In the genomic region with DNA sequence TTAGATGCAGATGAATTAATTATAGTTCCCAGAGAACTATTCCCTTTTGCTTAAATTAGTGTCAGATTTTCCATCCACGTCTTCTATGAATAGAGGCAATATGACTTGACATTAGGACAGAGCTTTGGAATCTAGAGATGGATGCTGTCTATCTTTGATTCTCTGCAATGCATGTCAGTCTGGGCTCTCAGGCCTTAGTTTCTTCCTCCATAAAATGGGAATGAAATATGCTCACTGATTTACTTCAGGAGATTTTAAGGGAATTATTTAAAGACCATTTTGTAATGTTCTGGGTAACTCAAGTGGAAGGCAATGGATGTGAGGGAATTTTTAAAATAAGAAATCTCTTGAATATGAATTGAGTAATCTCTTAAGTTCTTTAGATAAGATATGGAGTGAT, we compare ENCODE assay signal across 37 cellular contexts.
"Had no signal": no experiment of that assay in that cellular context is flagged by ENCODE, and none has a peak within 500 bp of the region (broad histone marks: within the 10 kb centered on the region; RNA-seq: fewer than 3 reads in every experiment).

No MANE protein-coding gene starts in this region.

- DNase-seq: activated B cell treated with CpG ODN at 0.5 μM for 24 hours; activated CD4-positive, alpha-beta memory T cell treated with anti-CD3 and anti-CD28 coated beads for 36 hours; activated CD4-positive, alpha-beta T cell treated with anti-CD3 and anti-CD28 coated beads for 4 hours; activated CD4-positive, alpha-beta T cell treated with anti-CD3 and anti-CD28 coated beads, Interleukin-2, amount 10 ng/mL, durations not matched to agents 24 days and 14 days; activated CD4-positive, alpha-beta T cell treated with anti-CD3 and anti-CD28 coated beads, Interleukin-2, amount 50 U/mL, for 1 hour; activated CD4-positive, alpha-beta T cell treated with anti-CD3 and anti-CD28 coated beads, Interleukin-2, amount 50 U/mL, for 4 hours; activated CD4-positive, CD25-positive, alpha-beta regulatory T cell treated with anti-CD3 and anti-CD28 coated beads, Interleukin-2, amount 50 U/mL, for 72 hours; activated CD8-positive, alpha-beta memory T cell treated with anti-CD3 and anti-CD28 coated beads, Interleukin-2, amount 50 U/mL, for 4 hours; activated CD8-positive, alpha-beta T cell treated with anti-CD3 and anti-CD28 coated beads for 36 hours; activated effector memory CD4-positive, alpha-beta T cell treated with Interleukin-2 at 50 U/mL for 16 hours; activated gamma-delta T cell; activated naive CD4-positive, alpha-beta T cell; activated naive CD4-positive, alpha-beta T cell treated with anti-CD3 and anti-CD28 coated beads for 36 hours; activated naive CD4-positive, alpha-beta T cell treated with anti-CD3 and anti-CD28 coated beads, Interleukin-2, amount 50 U/mL, for 16 hours; activated naive CD8-positive, alpha-beta T cell treated with anti-CD3 and anti-CD28 coated beads for 36 hours; activated T-cell treated with anti-CD3 and anti-CD28 coated beads for 4 hours; activated T-cell treated with anti-CD3 and anti-CD28 coated beads, Interleukin-2, amount 50 U/mL, for 1 hour; activated T-cell treated with anti-CD3 and anti-CD28 coated beads, Interleukin-2, amount 50 U/mL, for 4 hours; activated T-cell treated with anti-CD3 and anti-CD28 coated beads, Interleukin-2, amount 50 U/mL, for 72 hours; adrenal gland; amygdala; anterior cingulate cortex; caudate nucleus; cerebellar nuclear complex; T-helper 1 cell; T-helper 2 cell; T-helper 9 cell had no signal

- H3K27ac ChIP-seq: adrenal gland, ascending aorta, cardiac muscle cell had no signal

- H3K36me3 ChIP-seq: cardiac muscle cell had no signal

- ATAC-seq: activated CD8-positive, alpha-beta T cell treated with anti-CD3 and anti-CD28 coated beads for 36 hours; activated naive CD4-positive, alpha-beta T cell treated with anti-CD3 and anti-CD28 coated beads, Interleukin-2, amount 50 U/mL, for 72 hours; activated T-cell treated with anti-CD3 and anti-CD28 coated beads, Interleukin-2, amount 50 U/mL, for 4 hours; activated T-cell treated with anti-CD3 and anti-CD28 coated beads, Interleukin-2, amount 50 U/mL, for 72 hours had no signal

- H3K4me3 ChIP-seq: adrenal gland, ascending aorta, cardiac muscle cell had no signal

- FAIRE-seq: bronchial epithelial cell had no signal

- H3K27ac Mint-ChIP-seq: activated B cell treated with CpG ODN at 0.5 μM for 24 hours; activated CD4-positive, alpha-beta memory T cell treated with anti-CD3 and anti-CD28 coated beads for 36 hours; activated CD4-positive, alpha-beta T cell treated with anti-CD3 and anti-CD28 coated beads, Interleukin-2, amount 10 ng/mL, durations not matched to agents 24 days and 14 days; activated CD8-positive, alpha-beta T cell treated with anti-CD3 and anti-CD28 coated beads for 36 hours; activated naive CD4-positive, alpha-beta T cell treated with anti-CD3 and anti-CD28 coated beads for 36 hours; activated naive CD4-positive, alpha-beta T cell treated with anti-CD3 and anti-CD28 coated beads, Interleukin-2, amount 50 U/mL, for 72 hours; activated naive CD8-positive, alpha-beta T cell treated with anti-CD3 and anti-CD28 coated beads for 36 hours; activated T-cell treated with anti-CD3 and anti-CD28 coated beads, Interleukin-2, amount 50 U/mL, for 72 hours; activated T-helper 1 cell treated with anti-CD3 and anti-CD28 coated beads, Interleukin-12 subunit alpha, Interleukin-12 subunit beta, Interleukin-2, Interleukin-4 antibody, amounts not matched to agents 30 ng/mL and 10 ng/mL and 1 ng/mL, durations not matched to agents 14 hours and 24 hours and 36 hours; activated T-helper 2 cell treated with anti-CD3 and anti-CD28 coated beads, Interferon-gamma antibody, Interleukin-2, Interleukin-4, amounts not matched to agents 10 μg/mL and 5 μg/mL and 100 μg/mL, durations not matched to agents 14 hours and 24 hours and 36 hours; brain; T-helper 1 cell treated with Interleukin-12 subunit alpha and Interleukin-12 subunit beta and Interleukin-4 antibody, amounts not matched to agents 30 μg/mL and 1 μg/mL, for 36 hours; T-helper 2 cell treated with Interferon-gamma antibody and Interleukin-4, amounts not matched to agents 5 μg/mL and 100 μg/mL, for 36 hours had no signal

- H3K9me3 Mint-ChIP-seq: activated CD4-positive, alpha-beta memory T cell treated with anti-CD3 and anti-CD28 coated beads for 36 hours; activated CD8-positive, alpha-beta T cell treated with anti-CD3 and anti-CD28 coated beads for 36 hours; activated T-cell treated with anti-CD3 and anti-CD28 coated beads, Interleukin-2, amount 50 U/mL, for 72 hours; activated T-helper 1 cell treated with anti-CD3 and anti-CD28 coated beads, Interleukin-12 subunit alpha, Interleukin-12 subunit beta, Interleukin-2, Interleukin-4 antibody, amounts not matched to agents 30 ng/mL and 10 ng/mL and 1 ng/mL, durations not matched to agents 14 hours and 24 hours and 36 hours; T-helper 2 cell treated with Interferon-gamma antibody and Interleukin-4, amounts not matched to agents 5 μg/mL and 100 μg/mL, for 36 hours had no signal

- H3K4me1 Mint-ChIP-seq: activated naive CD8-positive, alpha-beta T cell treated with anti-CD3 and anti-CD28 coated beads for 36 hours; brain; central memory CD8-positive, alpha-beta T cell had no signal

- H3K4me1 ChIP-seq: ascending aorta had no signal

- H3K27me3 Mint-ChIP-seq: activated B cell treated with CpG ODN at 0.5 μM for 24 hours; activated CD4-positive, alpha-beta memory T cell treated with anti-CD3 and anti-CD28 coated beads for 36 hours; activated CD4-positive, alpha-beta T cell treated with anti-CD3 and anti-CD28 coated beads, Interleukin-2, amount 10 ng/mL, durations not matched to agents 24 days and 14 days; activated CD8-positive, alpha-beta T cell treated with anti-CD3 and anti-CD28 coated beads for 36 hours; brain; central memory CD8-positive, alpha-beta T cell had no signal

- H3K4me3 Mint-ChIP-seq: activated B cell treated with CpG ODN at 0.5 μM for 24 hours; activated CD4-positive, alpha-beta memory T cell treated with anti-CD3 and anti-CD28 coated beads for 36 hours; activated CD4-positive, alpha-beta T cell treated with anti-CD3 and anti-CD28 coated beads, Interleukin-2, amount 10 ng/mL, durations not matched to agents 24 days and 14 days; activated CD8-positive, alpha-beta T cell treated with anti-CD3 and anti-CD28 coated beads for 36 hours; activated naive CD4-positive, alpha-beta T cell treated with anti-CD3 and anti-CD28 coated beads for 36 hours; activated naive CD8-positive, alpha-beta T cell treated with anti-CD3 and anti-CD28 coated beads for 36 hours; activated T-cell treated with anti-CD3 and anti-CD28 coated beads, Interleukin-2, amount 50 U/mL, for 4 hours; activated T-cell treated with anti-CD3 and anti-CD28 coated beads, Interleukin-2, amount 50 U/mL, for 72 hours; activated T-helper 1 cell treated with anti-CD3 and anti-CD28 coated beads, Interleukin-12 subunit alpha, Interleukin-12 subunit beta, Interleukin-2, Interleukin-4 antibody, amounts not matched to agents 30 ng/mL and 10 ng/mL and 1 ng/mL, durations not matched to agents 14 hours and 24 hours and 36 hours; brain; central memory CD8-positive, alpha-beta T cell; T-helper 1 cell treated with Interleukin-12 subunit alpha and Interleukin-12 subunit beta and Interleukin-4 antibody, amounts not matched to agents 30 μg/mL and 1 μg/mL, for 36 hours; T-helper 2 cell treated with Interferon-gamma antibody and Interleukin-4, amounts not matched to agents 5 μg/mL and 100 μg/mL, for 36 hours had no signal

- H3K27me3 ChIP-seq: adrenal gland, ascending aorta, cardiac muscle cell had no signal
